Comparison of ENCODE assay signal across 16 cellular contexts in genomic region chr13:20565120-20565736, GRCh38. TPM values are rescaled to one million over a fixed set of nuclear protein-coding genes. Genes with fewer than 3 reads are reported as not detected.
DNase-seq lines count a peak whose midpoint lies in the region; ATAC-seq, FAIRE-seq and TF ChIP-seq lines count a peak whose summit lies in the region.
"Had no signal": no experiment of that assay in that cellular context is flagged by ENCODE, and none has a peak within 500 bp of the region (broad histone marks: within the 10 kb centered on the region; RNA-seq: fewer than 3 reads in every experiment).

No MANE protein-coding gene starts in this region.

- DNase-seq in activated T-cell treated with anti-CD3 and anti-CD28 coated beads, Interleukin-2, amount 50 U/mL, for 4 hours, result no peak
- DNase-seq in activated T-cell treated with anti-CD3 and anti-CD28 coated beads for 4 hours (no peak), RKO (ENCODE audit: low spot score) (peak; percentile 15), H1 (ENCODE audit: low read depth in 1 of 2, low spot score in 2 of 2) (no peak), osteocyte (ENCODE audit: extremely low spot score, unreplicated experiment) (no peak), amygdala (lab: John Stamatoyannopoulos, UW) (no peak), MM.1S (no peak), activated gamma-delta T cell (lab: John Stamatoyannopoulos, UW) (no peak)
- DNase-seq: adrenal gland, hippocampal formation, left ventricle myocardium superior, NCI-H2107, Right ventricle myocardium superior, small intestine had no signal

- H3K27ac Mint-ChIP-seq in osteocyte (ENCODE audit: unreplicated experiment), result no peak overlapping the region
- H3K27ac Mint-ChIP-seq: T-helper 2 cell treated with Interferon-gamma antibody and Interleukin-4, amounts not matched to agents 5 μg/mL and 100 μg/mL, for 36 hours had no signal

- TF ChIP-seq RAD21 in H1 (IDR thresholded peaks at IDR 0.05 in 1 of 2, conservative IDR thresholded peaks at IDR 0.05 in 1 of 2; ENCODE audit: low read depth in 2 of 2, low read length in 2 of 2), result no peak

- no peaks in the 10 kb centered on the region for H3K79me2 ChIP-seq in H1 (ENCODE audit: control insufficient read depth in 1 of 2, insufficient read depth in 2 of 2, low read length in 2 of 2)
- no peaks in the 10 kb centered on the region for H3K79me2 ChIP-seq in MM.1S (ENCODE audit: low read length)

- no peak overlapping the region for H2AFZ ChIP-seq in H1 (ENCODE audit: low read length)
- H2AFZ ChIP-seq in MM.1S (ENCODE audit: low read length), result no peak overlapping the region

- H2BK5ac ChIP-seq in H1 (ENCODE audit: low read depth, low read length), result no peak overlapping the region

- H3K9ac ChIP-seq in H1 (replicated peaks in 1 of 4; ENCODE audit: extremely low read depth in 1 of 4, low read depth in 3 of 4, low read length in 3 of 4), result no peak overlapping the region
- H3K9ac ChIP-seq in MM.1S (ENCODE audit: low read length), result no peak overlapping the region

- H3K18ac ChIP-seq in H1 (ENCODE audit: extremely low read depth, low read length), result no peak overlapping the region

- H3K4me2 ChIP-seq in H1 (ENCODE audit: insufficient read depth in 1 of 2, low read depth in 2 of 2, low read length in 2 of 2) (no peak overlapping the region; a peak in 1 of 4 replicates), MM.1S (ENCODE audit: low read depth, low read length) (no peak overlapping the region)

- FAIRE-seq in H1 (lab: Jason Lieb, UNC), result no peak
- FAIRE-seq: small intestine had no signal

- H4K8ac ChIP-seq in H1 (ENCODE audit: extremely low read depth, insufficient read depth, low read length), result no peak overlapping the region

- WGBS in H1 (ENCODE audit: extremely low coverage in 1 of 2, insufficient coverage in 1 of 2, insufficient read length in 1 of 2, insufficient replicate concordance in 2 of 2, low coverage in 1 of 2, low lambda C conversion rate in 2 of 2, missing lambda C conversion rate in 1 of 2), 2 experiments, result 88% methylated on average over 11 of the region's 11 CpGs; no CpG with 5 or more reads in 1 of the 2 experiments

- H3K36me3 ChIP-seq in H1 (ENCODE audit: control insufficient read depth in 2 of 4, insufficient read depth in 4 of 4, low read length in 3 of 4) (no peaks in the 10 kb centered on the region), MM.1S (replicated peaks; ENCODE audit: insufficient read depth, low read length) (no peaks in the 10 kb centered on the region)
- H3K36me3 ChIP-seq: adrenal gland, HAP-1 had no signal

- H3K9me2 ChIP-seq in MM.1S (replicated peaks; ENCODE audit: insufficient read depth, low read length), result no peaks in the 10 kb centered on the region

- H3K27me3 ChIP-seq in H1 (replicated peaks in 1 of 4; ENCODE audit: control insufficient read depth in 3 of 4, extremely low read depth in 1 of 4, insufficient read depth in 3 of 4, low read length in 3 of 4) (no peaks in the 10 kb centered on the region; a peak in 1 of 7 replicates), MM.1S (replicated peaks; ENCODE audit: insufficient read depth, low read length) (no peaks in the 10 kb centered on the region)
- H3K27me3 ChIP-seq: adrenal gland had no signal

- H3K4me3 ChIP-seq in H1 (ENCODE audit: extremely low read depth in 1 of 4, insufficient read depth in 2 of 4, low read depth in 3 of 4, low read length in 4 of 4), result no peak overlapping the region
- H3K4me3 ChIP-seq in MM.1S (ENCODE audit: low read length), result no peak overlapping the region
- H3K4me3 ChIP-seq: HAP-1 had no signal

- H3K4ac ChIP-seq in H1 (replicated peaks; ENCODE audit: insufficient read length, low read depth, low read length), result no peak overlapping the region

- no peaks in the 10 kb centered on the region; a peak in 1 of 7 replicates for H3K4me1 ChIP-seq in H1 (replicated peaks in 1 of 4; ENCODE audit: control insufficient read depth in 3 of 4, insufficient read depth in 4 of 4, low read length in 3 of 4)
- no peaks in the 10 kb centered on the region for H3K4me1 ChIP-seq in MM.1S (ENCODE audit: low read length)

- H3K56ac ChIP-seq in H1 (replicated peaks; ENCODE audit: insufficient read length, low read depth, low read length), result no peak overlapping the region

- TF ChIP-seq EP300 in H1 (IDR thresholded peaks at IDR 0.05; ENCODE audit: borderline replicate concordance in 1 of 2, low read depth in 2 of 2, low read length in 2 of 2), result no peak

- no peak for ATAC-seq in activated T-cell treated with anti-CD3 and anti-CD28 coated beads, Interleukin-2, amount 50 U/mL, for 4 hours
- ATAC-seq: left ventricle myocardium superior had no signal

- no peak overlapping the region for H3K27ac ChIP-seq in H1 (ENCODE audit: low read depth, low read length)
- H3K27ac ChIP-seq in MM.1S (ENCODE audit: low read length), result no peak overlapping the region

- H2BK12ac ChIP-seq in H1 (ENCODE audit: low read depth, low read length), result no peak overlapping the region

- H3K14ac ChIP-seq in H1 (ENCODE audit: insufficient read length), result no peak overlapping the region

- H3K36me3 Mint-ChIP-seq in activated T-cell treated with anti-CD3 and anti-CD28 coated beads, Interleukin-2, amount 50 U/mL, for 4 hours (ENCODE audit: insufficient read depth), result no peaks in the 10 kb centered on the region
- H3K36me3 Mint-ChIP-seq in osteocyte (ENCODE audit: unreplicated experiment), result no peaks in the 10 kb centered on the region

- 0 out of 2 replicates have a peak overlapping the region, but pooled peaks have one; percentile 40 for H2AK5ac ChIP-seq in H1 (ENCODE audit: low read depth, low read length)

- POLR2A ChIA-PET in H1 (lab: Charles Lee; ENCODE audit: partially characterized antibody), result no interaction called here

- CTCF ChIA-PET in H1 (lab: Charles Lee; ENCODE audit: partially characterized antibody), result no interaction called here

- H2BK15ac ChIP-seq in H1 (ENCODE audit: low read length), result no peak overlapping the region

- H3K9me3 Mint-ChIP-seq in activated T-cell treated with anti-CD3 and anti-CD28 coated beads, Interleukin-2, amount 50 U/mL, for 4 hours, result peaks cover 8% of the 10 kb centered on the region
- no peaks in the 10 kb centered on the region for H3K9me3 Mint-ChIP-seq in osteocyte (ENCODE audit: unreplicated experiment)

- H3K79me1 ChIP-seq in H1 (ENCODE audit: low read depth, low read length), result no peaks in the 10 kb centered on the region

- H3K4me1 Mint-ChIP-seq in activated T-cell treated with anti-CD3 and anti-CD28 coated beads, Interleukin-2, amount 50 U/mL, for 4 hours (ENCODE audit: low read depth), result peaks cover 17% of the 10 kb centered on the region
- peaks cover 15% of the 10 kb centered on the region for H3K4me1 Mint-ChIP-seq in osteocyte (ENCODE audit: unreplicated experiment)

- H3K4me3 Mint-ChIP-seq in activated T-cell treated with anti-CD3 and anti-CD28 coated beads, Interleukin-2, amount 50 U/mL, for 4 hours, result peak overlapping the region; percentile 19
- H3K4me3 Mint-ChIP-seq in osteocyte (ENCODE audit: unreplicated experiment), result peak overlapping the region; percentile 18

- H3K9me3 ChIP-seq in H1 (ENCODE audit: insufficient read depth in 2 of 2, low read depth in 1 of 2, low read length in 1 of 2) (no peaks in the 10 kb centered on the region), MM.1S (replicated peaks; ENCODE audit: insufficient read depth, low read length) (no peaks in the 10 kb centered on the region)
- H3K9me3 ChIP-seq: adrenal gland had no signal

- no peaks in the 10 kb centered on the region for H3K27me3 Mint-ChIP-seq in activated T-cell treated with anti-CD3 and anti-CD28 coated beads, Interleukin-2, amount 50 U/mL, for 4 hours (ENCODE audit: low read depth)
- no peaks in the 10 kb centered on the region for H3K27me3 Mint-ChIP-seq in osteocyte (ENCODE audit: unreplicated experiment)

- H2BK120ac ChIP-seq in H1 (replicated peaks; ENCODE audit: low read depth, low read length), result no peak overlapping the region

- H3K23ac ChIP-seq in H1 (ENCODE audit: insufficient read length), result no peak overlapping the region

- no peak overlapping the region for H4K5ac ChIP-seq in H1 (ENCODE audit: insufficient read length, low read depth, low read length)

- H4K91ac ChIP-seq in H1 (replicated peaks; ENCODE audit: insufficient read length, low read length), result no peak overlapping the region

- no peak for TF ChIP-seq POLR2A in H1 (IDR thresholded peaks at IDR 0.05; ENCODE audit: control extremely low read depth in 1 of 2, low read depth in 2 of 2, low read length in 2 of 2)

- H3F3A ChIP-seq in MM.1S (ENCODE audit: insufficient read depth, low read length), result peaks cover 6% of the 10 kb centered on the region; the same call in 1 of the 2 replicates

- TF ChIP-seq CTCF in H1 (IDR thresholded peaks at IDR 0.05; ENCODE audit: control extremely low read depth in 1 of 3, insufficient read depth in 1 of 3, low read depth in 1 of 3, low read length in 3 of 3) (no peak), osteocyte (IDR thresholded peaks at IDR 0.05) (no peak), MM.1S (IDR thresholded peaks at IDR 0.05; ENCODE audit: low read length) (no peak)

- peaks cover 6% of the 10 kb centered on the region for H3K23me2 ChIP-seq in H1 (ENCODE audit: low read depth, low read length)

- H2BK20ac ChIP-seq in H1 (ENCODE audit: low read length), result no peak overlapping the region

- H4K20me1 ChIP-seq in H1 (replicated peaks in 1 of 2; ENCODE audit: control insufficient read depth in 1 of 2, insufficient read depth in 2 of 2, low read length in 2 of 2) (no peaks in the 10 kb centered on the region), MM.1S (ENCODE audit: insufficient read depth, low read length) (no peaks in the 10 kb centered on the region)

RNA-seq across cellular contexts. Expression of gene IFT88, which starts 1.7 kb away (rescaled TPM):
- total RNA-seq in activated T-cell treated with anti-CD3 and anti-CD28 coated beads, Interleukin-2, amount 50 U/mL, for 4 hours, result 1 to 10 TPM; 2.8 to 3.2 (median 2.8) TPM
- 5.8 and 6.6 TPM in 2 replicates for total RNA-seq in H1 (2021; fragmentation: NEBNext Ultra II Directional; extraction: Animal tissue kit (Norgen Biotek cat#: 25700))
- polyA plus RNA-seq in H1 (2011; rRNA removed), result 0.91 and 1.7 TPM in 2 replicates
- polyA plus RNA-seq in H1 (2011; cell fraction: cytosol; rRNA removed), result 2.5 TPM
- 2.2 TPM for polyA plus RNA-seq in H1 (2011; cell fraction: nucleus; rRNA removed)
- polyA plus RNA-seq in H1 (2012, experiment 1 of 2), result 2.8 to 6.2 TPM (median 3.7 TPM) in 4 replicates
- polyA plus RNA-seq in H1 (2012, experiment 2 of 2), result 0.21 TPM
- polyA plus RNA-seq in H1 (2013, experiment 1 of 2), result 5.1 TPM
- polyA plus RNA-seq in H1 (2013, experiment 2 of 2), result 3.9 TPM
- 4.2 and 4.9 TPM in 2 replicates for polyA minus RNA-seq in H1 (2011; rRNA and poly(A)+ RNA removed)
- 3.2 TPM for polyA minus RNA-seq in H1 (2011; cell fraction: cytosol; rRNA and poly(A)+ RNA removed)
- polyA minus RNA-seq in H1 (2011; cell fraction: nucleus; rRNA and poly(A)+ RNA removed), result 16.3 TPM
- 13.7 TPM in 2 replicates for total RNA-seq in osteocyte

RNA-seq across cellular contexts. Expression of gene CRYL1, which starts 39.6 kb away (rescaled TPM):
- 1 to 10 TPM; 2.8 to 5.3 (median 3.7) TPM for total RNA-seq in activated T-cell treated with anti-CD3 and anti-CD28 coated beads, Interleukin-2, amount 50 U/mL, for 4 hours
- 1.8 and 1.9 TPM in 2 replicates for total RNA-seq in H1 (2021; fragmentation: NEBNext Ultra II Directional; extraction: Animal tissue kit (Norgen Biotek cat#: 25700))
- polyA plus RNA-seq in H1 (2011; rRNA removed), result 6.4 and 8.2 TPM in 2 replicates
- 8.1 TPM for polyA plus RNA-seq in H1 (2011; cell fraction: cytosol; rRNA removed)
- 6.2 TPM for polyA plus RNA-seq in H1 (2011; cell fraction: nucleus; rRNA removed)
- 2.1 to 4.5 TPM (median 3.7 TPM) in 4 replicates for polyA plus RNA-seq in H1 (2012, experiment 1 of 2)
- polyA plus RNA-seq in H1 (2012, experiment 2 of 2), result 1.9 TPM
- polyA plus RNA-seq in H1 (2013, experiment 1 of 2), result 2.3 TPM
- 2.7 TPM for polyA plus RNA-seq in H1 (2013, experiment 2 of 2)
- polyA minus RNA-seq in H1 (2011; rRNA and poly(A)+ RNA removed), result 5.5 and 6.1 TPM in 2 replicates
- polyA minus RNA-seq in H1 (2011; cell fraction: cytosol; rRNA and poly(A)+ RNA removed), result not detected
- polyA minus RNA-seq in H1 (2011; cell fraction: nucleus; rRNA and poly(A)+ RNA removed), result 3.3 TPM
- 19.4 and 22.5 TPM in 2 replicates for total RNA-seq in osteocyte
